Comparison of ENCODE assay signal across 8 cellular contexts in genomic region chr19:53432088-53432661, GRCh38. TPM values are rescaled to one million over a fixed set of nuclear protein-coding genes. Genes with fewer than 3 reads are reported as not detected.
DNase-seq lines count a peak whose midpoint lies in the region; ATAC-seq and TF ChIP-seq lines count a peak whose summit lies in the region.

No MANE protein-coding gene starts in this region.

- H3K4me1 ChIP-seq in SJSA1 (replicated peaks) (peaks cover 4% of the 10 kb centered on the region), suprapubic skin (peaks cover 8% of the 10 kb centered on the region)

- H3K36me3 Mint-ChIP-seq in dendritic cell treated with granulocyte-macrophage colony-stimulating factor and Interleukin-4, amounts not matched to agents 40 ng/mL and 50 ng/mL, for 4 days (ENCODE audit: low read depth) = peaks cover 59% of the 10 kb centered on the region

- no peak for TF ChIP-seq CTCF in suprapubic skin (IDR thresholded peaks at IDR 0.05)

- H3K9me3 ChIP-seq in SJSA1 (replicated peaks) = no peaks in the 10 kb centered on the region
- H3K9me3 ChIP-seq in suprapubic skin = no peaks in the 10 kb centered on the region

- intact Hi-C loops in dendritic cell treated with granulocyte-macrophage colony-stimulating factor and Interleukin-4, amounts not matched to agents 40 ng/mL and 50 ng/mL, for 4 days (cut with micrococcal nuclease) = loop anchor here (5.0 kb wide), 2 partner anchors 35 to 90 kb away; partner anchors contain the start of gene ZNF813

- H3K36me3 ChIP-seq in SJSA1 (peaks cover 16% of the 10 kb centered on the region), suprapubic skin (peaks cover 6% of the 10 kb centered on the region)

- peaks cover 28% of the 10 kb centered on the region for H3K9me3 Mint-ChIP-seq in dendritic cell treated with granulocyte-macrophage colony-stimulating factor and Interleukin-4, amounts not matched to agents 40 ng/mL and 50 ng/mL, for 4 days

- peak overlapping the region; percentile 96 for H3K27ac Mint-ChIP-seq in dendritic cell treated with granulocyte-macrophage colony-stimulating factor and Interleukin-4, amounts not matched to agents 40 ng/mL and 50 ng/mL, for 4 days

- no peak overlapping the region for H3K27ac ChIP-seq in SJSA1
- H3K27ac ChIP-seq in suprapubic skin = peak overlapping the region; percentile 83

- no peaks in the 10 kb centered on the region for H3K27me3 ChIP-seq in SJSA1 (replicated peaks)
- no peaks in the 10 kb centered on the region for H3K27me3 ChIP-seq in suprapubic skin

- peaks cover 5% of the 10 kb centered on the region for H3K27me3 Mint-ChIP-seq in dendritic cell treated with granulocyte-macrophage colony-stimulating factor and Interleukin-4, amounts not matched to agents 40 ng/mL and 50 ng/mL, for 4 days

- H3K4me3 ChIP-seq in SJSA1 (peak overlapping the region; percentile 56), suprapubic skin (peak overlapping the region; percentile 76)

- H3K4me1 Mint-ChIP-seq in dendritic cell treated with granulocyte-macrophage colony-stimulating factor and Interleukin-4, amounts not matched to agents 40 ng/mL and 50 ng/mL, for 4 days (ENCODE audit: low read depth) = peaks cover 16% of the 10 kb centered on the region

- no peak for TF ChIP-seq EP300 in suprapubic skin (IDR thresholded peaks at IDR 0.05)

- peak; percentile 25 for ATAC-seq in HG03045 (IDR thresholded peaks at IDR 0.05; ENCODE audit: unreplicated experiment)
- no peak for ATAC-seq in GM18858 (IDR thresholded peaks at IDR 0.05; ENCODE audit: unreplicated experiment)

- WGBS in suprapubic skin = under 1% methylated on average over 30 of the region's 30 CpGs

- DNase-seq in activated CD8-positive, alpha-beta memory T cell treated with anti-CD3 and anti-CD28 coated beads for 48 hours (ENCODE audit: low read depth in 2 of 3, low spot score in 2 of 3) = peak in 2 of 3 experiments; percentile 1 to 4
- no peak for DNase-seq in activated CD8-positive, alpha-beta memory T cell treated with anti-CD3 and anti-CD28 coated beads for 24 hours
- DNase-seq in SJSA1 (ENCODE audit: low read depth in 1 of 2, low spot score in 2 of 2) = peak in 1 of 2 experiments; percentile 44
- peak; percentile 3 for DNase-seq in medulla oblongata (ENCODE audit: extremely low spot score)
- DNase-seq in suprapubic skin (ENCODE audit: low spot score in 2 of 2) = peak; percentile 73 to 79

- peak in 1 of 2 donors; percentile 4 for TF ChIP-seq POLR2A in suprapubic skin (IDR thresholded peaks at IDR 0.05)

- peak overlapping the region; percentile 90 for H3K4me3 Mint-ChIP-seq in dendritic cell treated with granulocyte-macrophage colony-stimulating factor and Interleukin-4, amounts not matched to agents 40 ng/mL and 50 ng/mL, for 4 days

RNA-seq across cellular contexts. Expression of gene ZNF761, which starts 0.4 kb away (rescaled TPM):
- total RNA-seq in SJSA1 (2014; rRNA removed; shearing (Covaris generic)) = 9.7 and 11.3 TPM in 2 replicates
- 10 to 100 TPM in 2 of 4 donors, 1 to 10 TPM in 2; 6.4 to 16.1 (median 9.6) TPM for total RNA-seq in suprapubic skin

RNA-seq across cellular contexts. Expression of gene ZNF813, which starts 35.4 kb away (rescaled TPM):
- total RNA-seq in SJSA1 (2014; rRNA removed; shearing (Covaris generic)) = 0.88 and 2.9 TPM in 2 replicates
- total RNA-seq in suprapubic skin = 1 to 10 TPM; 2.4 to 4.7 (median 3.6) TPM

RNA-seq across cellular contexts. Expression of gene ZNF765, which starts 37.2 kb away (rescaled TPM):
- total RNA-seq in SJSA1 (2014; rRNA removed; shearing (Covaris generic)) = 6.8 and 13.7 TPM in 2 replicates
- total RNA-seq in suprapubic skin = 10 to 100 TPM in 1 of 4 donors, 1 to 10 TPM in 3; 6.0 to 19.7 (median 7.7) TPM
